In the genomic region with DNA sequence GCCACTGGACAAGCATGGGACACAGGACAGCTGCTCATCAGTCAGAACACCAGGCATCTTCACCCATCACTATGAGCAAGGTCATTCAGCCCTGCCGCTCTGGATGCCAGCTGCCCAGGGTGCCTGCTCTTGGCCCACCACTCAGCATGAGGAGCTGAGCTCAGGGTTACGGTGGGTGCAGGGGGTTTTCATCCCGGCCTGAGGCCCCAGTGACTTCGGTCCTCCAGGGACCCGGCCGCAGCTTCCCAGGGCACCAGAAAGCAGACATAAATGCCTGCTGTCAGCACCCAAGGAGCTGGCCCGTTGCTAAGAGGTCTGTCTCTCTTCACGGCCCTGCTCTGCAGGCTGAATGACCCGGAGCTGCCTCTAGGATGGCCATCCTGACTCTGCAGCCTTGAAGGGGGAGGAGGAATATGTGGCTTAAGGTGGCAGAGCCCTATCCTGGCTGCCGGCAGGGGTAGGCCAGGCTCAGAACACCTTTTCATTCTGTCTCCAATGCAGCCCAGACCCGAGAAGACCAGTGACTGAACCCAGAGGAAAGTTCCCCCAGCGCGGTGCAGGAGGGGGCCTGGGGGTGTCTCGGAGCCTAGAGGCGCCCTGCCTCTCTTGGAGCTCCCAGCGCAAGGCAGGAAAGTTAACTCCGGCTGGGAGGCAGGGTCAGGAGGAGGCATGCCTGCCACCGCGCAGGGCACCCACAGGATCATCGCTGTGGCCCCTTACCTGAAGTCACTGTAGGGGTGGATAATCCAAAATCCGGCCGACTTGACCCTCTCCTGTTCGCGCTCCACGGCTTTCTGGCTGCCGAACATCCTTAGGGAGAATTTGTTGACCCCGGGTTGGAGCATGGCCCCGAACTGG, we compare ENCODE assay signal across 18 cellular contexts. TPM values are rescaled to one million over a fixed set of nuclear protein-coding genes. Genes with fewer than 3 reads are reported as not detected.
DNase-seq lines count a peak whose midpoint lies in the region; ATAC-seq and TF ChIP-seq lines count a peak whose summit lies in the region.
"Had no signal": no experiment of that assay in that cellular context is flagged by ENCODE, and none has a peak within 500 bp of the region (broad histone marks: within the 10 kb centered on the region; RNA-seq: fewer than 3 reads in every experiment).

No MANE protein-coding gene starts in this region.

- no peaks in the 10 kb centered on the region for H3K9me3 Mint-ChIP-seq in effector memory CD8-positive, alpha-beta T cell
- H3K9me3 Mint-ChIP-seq in type B pancreatic cell, result no peaks in the 10 kb centered on the region
- no peaks in the 10 kb centered on the region for H3K9me3 Mint-ChIP-seq in activated T-cell treated with anti-CD3 and anti-CD28 coated beads, Interleukin-2, amount 50 U/mL, for 4 hours
- H3K9me3 Mint-ChIP-seq: activated CD4-positive, alpha-beta T cell treated with anti-CD3 and anti-CD28 coated beads, Interleukin-2, amount 10 ng/mL, durations not matched to agents 24 days and 14 days; T-helper 1 cell treated with Interleukin-12 subunit alpha and Interleukin-12 subunit beta and Interleukin-4 antibody, amounts not matched to agents 30 μg/mL and 1 μg/mL, for 36 hours had no signal

- no peaks in the 10 kb centered on the region for H3K36me3 Mint-ChIP-seq in effector memory CD8-positive, alpha-beta T cell (ENCODE audit: insufficient read depth)
- H3K36me3 Mint-ChIP-seq in type B pancreatic cell, result no peaks in the 10 kb centered on the region
- no peaks in the 10 kb centered on the region for H3K36me3 Mint-ChIP-seq in activated T-cell treated with anti-CD3 and anti-CD28 coated beads, Interleukin-2, amount 50 U/mL, for 4 hours (ENCODE audit: insufficient read depth)

- H3K27me3 Mint-ChIP-seq in effector memory CD8-positive, alpha-beta T cell, result peaks cover 64 to 86% of the 10 kb centered on the region in 2 donors
- peaks cover 80% of the 10 kb centered on the region for H3K27me3 Mint-ChIP-seq in type B pancreatic cell
- H3K27me3 Mint-ChIP-seq in activated T-cell treated with anti-CD3 and anti-CD28 coated beads, Interleukin-2, amount 50 U/mL, for 4 hours (ENCODE audit: low read depth), result peaks cover 62% of the 10 kb centered on the region

- ATAC-seq in effector memory CD8-positive, alpha-beta T cell (replicated peaks), result no peak
- no peak for ATAC-seq in activated T-cell treated with anti-CD3 and anti-CD28 coated beads, Interleukin-2, amount 50 U/mL, for 4 hours
- ATAC-seq: gastroesophageal sphincter had no signal

- peak; percentile 11 for DNase-seq in NCI-H146 (lab: John Stamatoyannopoulos, UW)
- DNase-seq in NCI-H146 treated with DMSO at 0.1 percent for 48 hours (lab: John Stamatoyannopoulos, UW; ENCODE audit: unreplicated experiment), result no peak
- DNase-seq in effector memory CD8-positive, alpha-beta T cell, result no peak
- peak; percentile 73 for DNase-seq in iPS-NIHi11 (ENCODE audit: low spot score)
- DNase-seq in type B pancreatic cell (ENCODE audit: extremely low spot score, unreplicated experiment), result no peak
- DNase-seq in activated naive CD4-positive, alpha-beta T cell treated with anti-CD3 and anti-CD28 coated beads, Interleukin-2, amount 50 U/mL, for 16 hours, result no peak
- DNase-seq in activated T-cell treated with anti-CD3 and anti-CD28 coated beads, Interleukin-2, amount 50 U/mL, for 4 hours, result no peak
- no peak for DNase-seq in GM19238 (ENCODE audit: insufficient read length, low spot score)
- DNase-seq: ACHN; activated CD4-positive, alpha-beta T cell treated with anti-CD3 and anti-CD28 coated beads, Interleukin-2, amount 10 ng/mL, durations not matched to agents 24 days and 14 days; effector memory CD4-positive, alpha-beta T cell; IMR-90; NCI-H1092 treated with DMSO at 0.1 percent for 48 hours; NCI-H446 treated with DMSO at 0.1 percent for 48 hours; occipital lobe; substantia nigra had no signal

- no peak overlapping the region for H3K27ac Mint-ChIP-seq in effector memory CD8-positive, alpha-beta T cell
- peak overlapping the region; percentile 62 for H3K27ac Mint-ChIP-seq in type B pancreatic cell
- H3K27ac Mint-ChIP-seq: activated CD4-positive, alpha-beta T cell treated with anti-CD3 and anti-CD28 coated beads, Interleukin-2, amount 10 ng/mL, durations not matched to agents 24 days and 14 days; T-helper 1 cell treated with Interleukin-12 subunit alpha and Interleukin-12 subunit beta and Interleukin-4 antibody, amounts not matched to agents 30 μg/mL and 1 μg/mL, for 36 hours had no signal

- peaks cover 0 to 2% of the 10 kb centered on the region in 2 donors for H3K4me1 Mint-ChIP-seq in effector memory CD8-positive, alpha-beta T cell (ENCODE audit: low read depth in 2 of 2)
- H3K4me1 Mint-ChIP-seq in type B pancreatic cell (ENCODE audit: unreplicated experiment), result no peaks in the 10 kb centered on the region
- H3K4me1 Mint-ChIP-seq in activated T-cell treated with anti-CD3 and anti-CD28 coated beads, Interleukin-2, amount 50 U/mL, for 4 hours (ENCODE audit: low read depth), result peaks cover 3% of the 10 kb centered on the region

- H3K4me3 Mint-ChIP-seq in effector memory CD8-positive, alpha-beta T cell, result peak overlapping the region; percentile 44 to 53
- H3K4me3 Mint-ChIP-seq in type B pancreatic cell, result peak overlapping the region; percentile 86
- H3K4me3 Mint-ChIP-seq in activated T-cell treated with anti-CD3 and anti-CD28 coated beads, Interleukin-2, amount 50 U/mL, for 4 hours, result no peak overlapping the region
- H3K4me3 Mint-ChIP-seq: activated CD4-positive, alpha-beta T cell treated with anti-CD3 and anti-CD28 coated beads, Interleukin-2, amount 10 ng/mL, durations not matched to agents 24 days and 14 days; T-helper 1 cell treated with Interleukin-12 subunit alpha and Interleukin-12 subunit beta and Interleukin-4 antibody, amounts not matched to agents 30 μg/mL and 1 μg/mL, for 36 hours had no signal

- TF ChIP-seq CTCF in type B pancreatic cell (conservative IDR thresholded peaks at IDR 0.05), result no peak

RNA-seq across cellular contexts. Expression of gene HCN4, which starts 1.8 kb away (rescaled TPM):
- 3.8 and 6.6 TPM in 2 replicates for total RNA-seq in type B pancreatic cell (ENCODE audit: low replicate concordance)
- not detected for total RNA-seq in activated T-cell treated with anti-CD3 and anti-CD28 coated beads, Interleukin-2, amount 50 U/mL, for 4 hours
- total RNA-seq: activated CD4-positive, alpha-beta T cell treated with anti-CD3 and anti-CD28 coated beads, Interleukin-2, amount 10 ng/mL, durations not matched to agents 24 days and 14 days; IMR-90 had no signal

Comparison
In these comparisons a context has a peak if more than half of its experiments do, and no peak if none do; other contexts are left out.
1. DNase-seq: peak in NCI-H146 (single experiment) and iPS-NIHi11 (single experiment); none in NCI-H146 treated with DMSO at 0.1 percent for 48 hours (single experiment), effector memory CD8-positive, alpha-beta T cell (0 of 3), type B pancreatic cell (single experiment), activated naive CD4-positive, alpha-beta T cell treated with anti-CD3 and anti-CD28 coated beads, Interleukin-2, amount 50 U/mL, for 16 hours (single experiment), activated T-cell treated with anti-CD3 and anti-CD28 coated beads, Interleukin-2, amount 50 U/mL, for 4 hours (single experiment) and GM19238 (single experiment).